In the genomic region with DNA sequence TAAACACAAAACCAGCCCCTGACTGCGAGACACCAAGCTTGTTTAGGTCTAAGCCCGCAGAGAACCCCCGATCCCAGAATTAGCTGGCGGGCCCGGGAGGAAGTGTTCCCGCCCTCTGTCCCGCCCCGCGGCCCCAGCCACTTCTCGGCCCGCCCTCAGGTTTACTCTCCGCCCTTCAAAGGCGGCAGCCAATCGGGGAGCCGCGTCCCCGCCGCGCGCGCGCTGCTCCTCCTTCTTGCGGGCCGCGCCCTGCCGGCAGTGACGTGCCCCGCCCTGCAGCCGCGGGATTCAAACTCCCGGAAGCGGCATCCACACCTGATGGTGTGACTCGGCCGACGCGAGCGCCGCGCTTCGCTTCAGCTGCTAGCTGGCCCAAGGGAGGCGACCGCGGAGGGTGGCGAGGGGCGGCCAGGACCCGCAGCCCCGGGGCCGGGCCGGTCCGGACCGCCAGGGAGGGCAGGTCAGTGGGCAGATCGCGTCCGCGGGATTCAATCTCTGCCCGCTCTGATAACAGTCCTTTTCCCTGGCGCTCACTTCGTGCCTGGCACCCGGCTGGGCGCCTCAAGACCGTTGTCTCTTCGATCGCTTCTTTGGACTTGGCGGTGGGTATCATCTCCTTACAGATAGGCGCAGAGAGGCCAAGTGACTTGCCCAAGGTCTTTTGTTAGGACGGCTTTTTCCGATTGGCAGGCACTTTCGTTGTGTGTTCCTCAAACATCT, we compare ENCODE assay signal across 8 cellular contexts. TPM values are rescaled to one million over a fixed set of nuclear protein-coding genes. Genes with fewer than 3 reads are reported as not detected.
A peak's percentile ranks its signal among the peaks of the same experiment; 100 is the strongest.
DNase-seq lines count a peak whose midpoint lies in the region; ATAC-seq and TF ChIP-seq lines count a peak whose summit lies in the region.

A gene (plus strand): TSS at position 291 of the 720 bp plus-strand sequence. CDS start 3,440 bp downstream, outside the sequence.

- intact Hi-C loops in heart right ventricle (cut with DNase I), result no loop called here

- peaks cover 3% of the 10 kb centered on the region for H3K4me1 ChIP-seq in adipocyte (ENCODE audit: control insufficient read depth, insufficient read depth, low read length)
- H3K4me1 ChIP-seq in heart right ventricle, result peaks cover 0 to 19% (median 5%) of the 10 kb centered on the region in 9 donors
- no peaks in the 10 kb centered on the region for H3K4me1 ChIP-seq in urinary bladder (ENCODE audit: insufficient read depth)

- H3K27ac Mint-ChIP-seq in T-cell, result peak within 1 kb of the TSS; percentile 52 to 71
- peak within 1 kb of the TSS; percentile 87 for H3K27ac Mint-ChIP-seq in progenitor cell of endocrine pancreas

- H3K9ac ChIP-seq in adipocyte (ENCODE audit: low read length), result peak within 1 kb of the TSS; percentile 83

- H3K27me3 ChIP-seq in adipocyte (replicated peaks; ENCODE audit: control insufficient read depth, insufficient read depth, low read length) (no peaks in the 10 kb centered on the region), heart right ventricle (no peaks in the 10 kb centered on the region)

- H3K4me3 ChIP-seq in adipocyte (ENCODE audit: low read length) (peak within 1 kb of the TSS; percentile 96), heart right ventricle (peak within 1 kb of the TSS; percentile 45 to 92 (median 68)), urinary bladder (ENCODE audit: low read depth, low read length) (peak within 1 kb of the TSS; percentile 61)

- H3K27me3 Mint-ChIP-seq in T-cell (peaks cover 8% of the 10 kb centered on the region in 2 donors), progenitor cell of endocrine pancreas (peaks cover 7% of the 10 kb centered on the region)

- H3K9me3 Mint-ChIP-seq in T-cell (no peaks in the 10 kb centered on the region), progenitor cell of endocrine pancreas (ENCODE audit: low read depth) (no peaks in the 10 kb centered on the region)

- peak within 1 kb of the TSS; percentile 88 to 92 (median 88) for H3K4me3 Mint-ChIP-seq in T-cell
- peak within 1 kb of the TSS; percentile 81 for H3K4me3 Mint-ChIP-seq in progenitor cell of endocrine pancreas (ENCODE audit: low read depth)

- H3K36me3 ChIP-seq in adipocyte (ENCODE audit: control insufficient read depth, insufficient read depth, low read length, severe bottlenecking) (no peaks in the 10 kb centered on the region), heart right ventricle (no peaks in the 10 kb centered on the region), urinary bladder (ENCODE audit: insufficient read depth) (no peaks in the 10 kb centered on the region)

- 1 to 2% methylated on average over 66 to 68 of the region's 68 CpGs for WGBS in heart right ventricle, 2 donors
- WGBS in urinary bladder, result 1% methylated on average over 68 of the region's 68 CpGs

- H3K9me3 ChIP-seq in adipocyte (ENCODE audit: control insufficient read depth, low read length), result no peaks in the 10 kb centered on the region
- no peaks in the 10 kb centered on the region for H3K9me3 ChIP-seq in heart right ventricle

- ATAC-seq in HG02852 (IDR thresholded peaks at IDR 0.05; ENCODE audit: unreplicated experiment), result peak; percentile 99
- ATAC-seq in T-cell (replicated peaks in 1 of 4), result peak; percentile 99 to 100 (median 100)
- ATAC-seq in heart right ventricle, result peak; percentile 100

- H3K4me1 Mint-ChIP-seq in T-cell (peaks cover 14 to 23% (median 20%) of the 10 kb centered on the region in 3 donors), progenitor cell of endocrine pancreas (ENCODE audit: low read depth) (peaks cover 10% of the 10 kb centered on the region)

- peak within 1 kb of the TSS in 7 of 10 donors; percentile 3 to 68 (median 52) for H3K27ac ChIP-seq in heart right ventricle
- peak within 1 kb of the TSS; percentile 52 for H3K27ac ChIP-seq in urinary bladder (ENCODE audit: low read depth)

- POLR2A ChIA-PET in T-cell (lab: Charles Lee), result interaction anchor here (0.6 to 0.7 kb wide), 7 partner anchors 21 to 1589 kb away, joined by 3 to 10 read pairs (median 6); a partner anchor contains a TSS

- H3K36me3 Mint-ChIP-seq in T-cell (no peaks in the 10 kb centered on the region), progenitor cell of endocrine pancreas (ENCODE audit: insufficient read depth) (no peaks in the 10 kb centered on the region)

- in situ Hi-C loops in GM13976 (cut with MboI; ENCODE audit: low sequenced_read_pairs, unreplicated experiment), result no loop called here

- DNase-seq in GM13976 (ENCODE audit: low spot score), result peak; percentile 96
- peak; percentile 95 for DNase-seq in NCI-H146 (lab: John Stamatoyannopoulos, UW)
- peak; percentile 84 to 96 (median 93) for DNase-seq in T-cell
- peak; percentile 98 for DNase-seq in adipocyte (ENCODE audit: low read depth)
- DNase-seq in heart right ventricle, result peak; percentile 94 to 96
- peak; percentile 94 for DNase-seq in progenitor cell of endocrine pancreas (ENCODE audit: low spot score, unreplicated experiment)

- TF ChIP-seq CTCF in GM13976 (IDR thresholded peaks at IDR 0.05; ENCODE audit: borderline replicate concordance, control extremely low read depth, extremely low read depth, insufficient read depth, missing control alignments) (no peak), heart right ventricle (IDR thresholded peaks at IDR 0.05) (no peak), progenitor cell of endocrine pancreas (IDR thresholded peaks at IDR 0.05; ENCODE audit: unreplicated experiment) (no peak)

- CTCF ChIA-PET in T-cell (lab: Charles Lee), result interaction anchor here (0.6 to 2.8 kb wide), 4 partner anchors 14 to 121 kb away, joined by 3 to 12 read pairs (median 6); a partner anchor contains a TSS

RNA-seq across cellular contexts. Expression of the gene that starts here (rescaled TPM):
- total RNA-seq in T-cell, result under 1 TPM; 0.35 to 0.95 (median 0.49) TPM
- total RNA-seq in heart right ventricle, result 1 to 10 TPM in 2 of 10 donors, under 1 TPM in 5, not detected in 3; 0.13 to 4.4 (median 0.51) TPM
- under 1 TPM; 0.20 to 0.22 TPM for polyA plus RNA-seq in heart right ventricle
- 9.1 and 10.5 TPM in 2 replicates for total RNA-seq in progenitor cell of endocrine pancreas
- total RNA-seq in urinary bladder, result 23.6 TPM
- 0.48 TPM for polyA plus RNA-seq in urinary bladder

Comparison
In these comparisons a context has a peak if more than half of its experiments do, and no peak if none do; other contexts are left out.
1. Peak in every context shown above with its lines: DNase-seq, ATAC-seq, H3K4me3 ChIP-seq and H3K27ac ChIP-seq.
2. Peak in DNase-seq and ATAC-seq in T-cell; RNA of the gene not detected or under 1 TPM.